8 cellular contexts compared by ENCODE assay signal in the genomic region with DNA sequence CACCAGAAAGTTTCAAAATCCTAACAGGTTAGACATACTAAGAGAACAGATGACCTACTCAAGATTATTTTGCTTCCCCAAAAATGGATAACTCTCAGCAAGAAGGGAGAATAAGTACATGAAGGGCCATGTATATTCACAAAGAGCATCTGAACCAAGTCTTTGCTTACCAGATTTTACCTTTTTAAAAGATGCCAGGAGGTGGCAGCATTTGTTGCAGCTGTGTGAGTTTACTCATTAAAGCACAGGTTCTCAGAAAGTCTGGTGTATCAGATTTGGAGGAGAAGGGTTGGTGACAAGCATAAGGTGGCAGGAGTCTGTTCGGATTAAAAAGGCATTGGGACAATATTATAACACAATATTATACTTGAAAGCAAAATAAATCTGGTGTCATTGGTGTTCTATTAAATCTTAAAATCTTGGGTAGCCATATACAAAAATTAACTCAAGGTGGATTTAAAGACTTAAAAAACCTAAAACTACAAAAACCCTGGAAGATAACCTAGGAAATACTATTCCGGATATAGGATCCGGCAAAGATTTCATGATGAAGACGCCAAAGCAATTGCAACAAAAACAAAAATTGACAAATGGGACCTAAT. TPM values are rescaled to one million over a fixed set of nuclear protein-coding genes. Genes with fewer than 3 reads are reported as not detected.
A peak's percentile ranks its signal among the peaks of the same experiment; 100 is the strongest.
DNase-seq lines count a peak whose midpoint lies in the region; ATAC-seq, FAIRE-seq and TF ChIP-seq lines count a peak whose summit lies in the region.

No MANE protein-coding gene starts in this region.

- DNase-seq in AG04450 (ENCODE audit: low read depth, low spot score) (peak; percentile 32), GM13977 (ENCODE audit: low spot score) (peak; percentile 58), NCI-H2227 treated with DMSO at 0.1 percent for 48 hours (lab: John Stamatoyannopoulos, UW) (peak; percentile 6), naive B cell (peak; percentile 53), type B pancreatic cell (ENCODE audit: extremely low spot score, unreplicated experiment) (no peak)
- DNase-seq in activated CD4-positive, alpha-beta T cell treated with anti-CD3 and anti-CD28 coated beads, Interleukin-2, amount 10 ng/mL, durations not matched to agents 24 days and 14 days: peak; percentile 89

- no peak overlapping the region for H3K4me3 Mint-ChIP-seq in activated CD4-positive, alpha-beta T cell treated with anti-CD3 and anti-CD28 coated beads, Interleukin-2, amount 10 ng/mL, durations not matched to agents 24 days and 14 days
- H3K4me3 Mint-ChIP-seq in naive B cell (no peak overlapping the region), type B pancreatic cell (no peak overlapping the region)

- H3K9me3 ChIP-seq in AG04450 (ENCODE audit: control insufficient read depth, insufficient read depth, low read length): no peaks in the 10 kb centered on the region

- peak; percentile 51 for FAIRE-seq in endometrium (lab: Jason Lieb, UNC)

- peaks cover 2% of the 10 kb centered on the region for H3K27me3 ChIP-seq in AG04450 (ENCODE audit: control insufficient read depth, insufficient read depth, low read length)

- intact Hi-C loops in activated CD4-positive, alpha-beta T cell treated with anti-CD3 and anti-CD28 coated beads, Interleukin-2, amount 10 ng/mL, durations not matched to agents 24 days and 14 days (cut with micrococcal nuclease): loop anchor here (1.0 to 5.0 kb wide), 5 partner anchors 51 to 642 kb away; a partner anchor contains a TSS

- ATAC-seq in HG03045 (IDR thresholded peaks at IDR 0.05; ENCODE audit: unreplicated experiment): peak; percentile 69
- ATAC-seq in naive B cell (ENCODE audit: low read depth in 2 of 2): peak; percentile 64 to 76

- H3K4me3 ChIP-seq in AG04450 (ENCODE audit: low read depth, low read length): no peak overlapping the region

- POLR2A ChIA-PET in AG04450 (lab: Yijun Ruan, JAX): no interaction called here

- in situ Hi-C loops in GM13977 (cut with MboI; ENCODE audit: low pct_unique_long_range_greater_than_20kb, low sequenced_read_pairs, unreplicated experiment): loop anchor here (10.0 kb wide), 2 partner anchors 175 to 555 kb away; no protein-coding TSS in a partner anchor

- no peak overlapping the region for H3K27ac Mint-ChIP-seq in activated CD4-positive, alpha-beta T cell treated with anti-CD3 and anti-CD28 coated beads, Interleukin-2, amount 10 ng/mL, durations not matched to agents 24 days and 14 days
- H3K27ac Mint-ChIP-seq in naive B cell: peak overlapping the region in 1 of 6 donors; percentile 16
- H3K27ac Mint-ChIP-seq in type B pancreatic cell: no peak overlapping the region

- no peaks in the 10 kb centered on the region for H3K27me3 Mint-ChIP-seq in activated CD4-positive, alpha-beta T cell treated with anti-CD3 and anti-CD28 coated beads, Interleukin-2, amount 10 ng/mL, durations not matched to agents 24 days and 14 days
- no peaks in the 10 kb centered on the region for H3K27me3 Mint-ChIP-seq in naive B cell
- H3K27me3 Mint-ChIP-seq in type B pancreatic cell: no peaks in the 10 kb centered on the region

- H3K4me1 Mint-ChIP-seq in activated CD4-positive, alpha-beta T cell treated with anti-CD3 and anti-CD28 coated beads, Interleukin-2, amount 10 ng/mL, durations not matched to agents 24 days and 14 days: peaks cover 42% of the 10 kb centered on the region
- H3K4me1 Mint-ChIP-seq in naive B cell (peaks cover 6 to 7% (median 6%) of the 10 kb centered on the region in 3 donors), type B pancreatic cell (ENCODE audit: unreplicated experiment) (no peaks in the 10 kb centered on the region)

- CTCF ChIA-PET in AG04450 (lab: Charles Lee): interaction anchor here (0.6 to 1.5 kb wide), 2 partner anchors 19 to 159 kb away, joined by 3 to 10 read pairs; no protein-coding TSS in a partner anchor

- no peak overlapping the region for H3K27ac ChIP-seq in AG04450 (ENCODE audit: low read depth, low read length)

- peak; percentile 69 for TF ChIP-seq CTCF in AG04450 (IDR thresholded peaks at IDR 0.05; ENCODE audit: low read depth, low read length)
- TF ChIP-seq CTCF in GM13977 (IDR thresholded peaks at IDR 0.05; ENCODE audit: extremely low read depth, insufficient read depth, missing control alignments): peak; percentile 66
- TF ChIP-seq CTCF in type B pancreatic cell (conservative IDR thresholded peaks at IDR 0.05): peak; percentile 79

- H3K36me3 Mint-ChIP-seq in activated CD4-positive, alpha-beta T cell treated with anti-CD3 and anti-CD28 coated beads, Interleukin-2, amount 10 ng/mL, durations not matched to agents 24 days and 14 days (ENCODE audit: low read depth): no peaks in the 10 kb centered on the region
- H3K36me3 Mint-ChIP-seq in naive B cell (no peaks in the 10 kb centered on the region), type B pancreatic cell (no peaks in the 10 kb centered on the region)

- no peaks in the 10 kb centered on the region for H3K9me3 Mint-ChIP-seq in activated CD4-positive, alpha-beta T cell treated with anti-CD3 and anti-CD28 coated beads, Interleukin-2, amount 10 ng/mL, durations not matched to agents 24 days and 14 days
- no peaks in the 10 kb centered on the region for H3K9me3 Mint-ChIP-seq in naive B cell
- no peaks in the 10 kb centered on the region for H3K9me3 Mint-ChIP-seq in type B pancreatic cell

RNA-seq across cellular contexts. Expression of a gene that starts 51.3 kb away (rescaled TPM):
- 24.1 and 24.6 TPM in 2 replicates for polyA plus RNA-seq in AG04450 (2011; rRNA removed)
- polyA minus RNA-seq in AG04450 (2011; rRNA and poly(A)+ RNA removed): 39.1 and 40.2 TPM in 2 replicates
- total RNA-seq in activated CD4-positive, alpha-beta T cell treated with anti-CD3 and anti-CD28 coated beads, Interleukin-2, amount 10 ng/mL, durations not matched to agents 24 days and 14 days: 146 and 148 TPM in 2 replicates
- polyA plus RNA-seq in naive B cell (ENCODE audit: low read depth in 6 of 6): 10 to 100 TPM; 14.5 to 47.4 (median 26.2) TPM
- 20.6 and 25.1 TPM in 2 replicates for total RNA-seq in type B pancreatic cell (ENCODE audit: low replicate concordance)
